Comparison of ENCODE assay signal across 19 cellular contexts in the genomic region with DNA sequence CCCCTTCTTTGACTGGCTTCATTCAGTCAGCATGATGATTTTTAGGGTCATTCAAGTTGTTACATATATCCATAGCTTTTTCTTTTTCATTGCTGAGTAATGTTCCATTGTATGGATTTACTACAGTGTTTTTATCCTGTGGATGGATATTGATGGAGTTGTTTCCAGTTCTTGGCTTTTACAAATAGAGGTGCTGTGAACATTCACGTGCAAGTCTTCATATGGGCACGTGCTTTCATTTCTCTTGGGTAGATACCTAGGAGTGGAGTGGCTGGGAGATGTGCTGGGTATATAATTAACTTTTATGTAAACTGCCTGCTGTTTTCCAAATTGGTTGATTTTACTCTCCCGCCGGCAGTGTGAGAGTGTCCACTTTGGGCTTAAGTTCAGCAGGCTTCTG. TPM values are rescaled to one million over a fixed set of nuclear protein-coding genes. Genes with fewer than 3 reads are reported as not detected.
DNase-seq lines count a peak whose midpoint lies in the region; ATAC-seq and TF ChIP-seq lines count a peak whose summit lies in the region.
"Had no signal": no experiment of that assay in that cellular context is flagged by ENCODE, and none has a peak within 500 bp of the region (broad histone marks: within the 10 kb centered on the region; RNA-seq: fewer than 3 reads in every experiment).

No MANE protein-coding gene starts in this region.

- WGBS in mesenchymal stem cell: 68% methylated on average over 4 of the region's 4 CpGs
- 47 to 50% methylated on average over 2 to 4 of the region's 4 CpGs for WGBS in transverse colon (ENCODE audit: low coverage in 1 of 2), 2 donors
- 88 to 90% methylated on average over 4 of the region's 4 CpGs for WGBS in testis, 2 donors

- no peaks in the 10 kb centered on the region for H3K27me3 ChIP-seq in duodenal mucosa (ENCODE audit: control insufficient read depth in 1 of 2, insufficient read depth in 2 of 2, low read length in 2 of 2)
- H3K27me3 ChIP-seq in mesenchymal stem cell (ENCODE audit: control insufficient read depth in 1 of 2, insufficient read depth in 1 of 2, low read length in 2 of 2): no peaks in the 10 kb centered on the region
- H3K27me3 ChIP-seq in transverse colon: no peaks in the 10 kb centered on the region
- no peaks in the 10 kb centered on the region for H3K27me3 ChIP-seq in testis
- H3K27me3 ChIP-seq: BLaER1 had no signal

- H3K9me3 ChIP-seq in duodenal mucosa (ENCODE audit: control insufficient read depth in 1 of 2, low read length in 2 of 2): no peaks in the 10 kb centered on the region
- H3K9me3 ChIP-seq in mesenchymal stem cell (ENCODE audit: control insufficient read depth, low read length): no peaks in the 10 kb centered on the region
- no peaks in the 10 kb centered on the region for H3K9me3 ChIP-seq in transverse colon
- H3K9me3 ChIP-seq in testis: no peaks in the 10 kb centered on the region

- no peak overlapping the region for H2BK12ac ChIP-seq in mesenchymal stem cell (ENCODE audit: low read length in 2 of 2)

- ATAC-seq in HG03520 (IDR thresholded peaks at IDR 0.05; ENCODE audit: unreplicated experiment): no peak
- ATAC-seq: CD8-positive, alpha-beta T cell had no signal

- H2BK5ac ChIP-seq in mesenchymal stem cell (ENCODE audit: low read depth, low read length, poor library complexity, severe bottlenecking): no peak overlapping the region

- no peak overlapping the region for H4K8ac ChIP-seq in mesenchymal stem cell (ENCODE audit: low read length)

- no peak overlapping the region for H3K23ac ChIP-seq in mesenchymal stem cell (ENCODE audit: low read length in 2 of 2)

- peaks cover 34% of the 10 kb centered on the region for H3K79me1 ChIP-seq in mesenchymal stem cell (replicated peaks; ENCODE audit: low read length, poor library complexity, severe bottlenecking)

- no peak overlapping the region for H2AFZ ChIP-seq in mesenchymal stem cell (ENCODE audit: low read depth, low read length)

- H3K14ac ChIP-seq in mesenchymal stem cell (ENCODE audit: low read length in 2 of 2): no peak overlapping the region

- H3K4me1 ChIP-seq in duodenal mucosa (ENCODE audit: control insufficient read depth in 1 of 2, insufficient read depth in 2 of 2, low read length in 2 of 2): peaks cover 59 to 65% of the 10 kb centered on the region in 2 donors
- H3K4me1 ChIP-seq in mesenchymal stem cell (ENCODE audit: control insufficient read depth, insufficient read depth, low read depth, low read length): peaks cover 43% of the 10 kb centered on the region
- peaks cover 44 to 84% (median 62%) of the 10 kb centered on the region in 4 donors for H3K4me1 ChIP-seq in transverse colon
- H3K4me1 ChIP-seq in testis: peaks cover 1% of the 10 kb centered on the region

- TF ChIP-seq EP300 in transverse colon (IDR thresholded peaks at IDR 0.05; ENCODE audit: low read depth): no peak

- H2BK15ac ChIP-seq in mesenchymal stem cell (ENCODE audit: low read depth, poor library complexity, severe bottlenecking): no peak overlapping the region

- DNase-seq in NCI-H1417 (lab: John Stamatoyannopoulos, UW): peak in 2 of 3 experiments; percentile 12 to 59
- no peak for DNase-seq in NCI-H1417 treated with DMSO at 0.1 percent for 48 hours (lab: John Stamatoyannopoulos, UW)
- no peak for DNase-seq in mesenchymal stem cell
- peak; percentile 59 for DNase-seq in transverse colon
- DNase-seq in testis: no peak
- no peak for DNase-seq in KBM-7
- DNase-seq: CD8-positive, alpha-beta T cell; DND-41; HCEC 1CT; Karpas-422; MM.1S; NCI-H1092 treated with DMSO at 0.1 percent for 48 hours; NCI-H1694 treated with DMSO at 0.1 percent for 48 hours; NCI-H748 treated with DMSO at 0.1 percent for 48 hours; SHP77 had no signal

- peak overlapping the region; percentile 31 for H2AK5ac ChIP-seq in mesenchymal stem cell (ENCODE audit: low read length, severe bottlenecking)

- intact Hi-C loops in transverse colon (cut with DNase I; ENCODE audit: low total_unique reads) (loop anchor here (1.0 kb wide), 1 partner anchor 90 kb away; no protein-coding TSS in a partner anchor), testis (cut with DNase I; ENCODE audit: low total_unique reads) (no loop called here)

- H4K91ac ChIP-seq in mesenchymal stem cell (ENCODE audit: low read length): no peak overlapping the region

- in situ Hi-C loops in transverse colon (cut with MboI; ENCODE audit: low pct_ligation_motif_present in 1 of 4, low pct_unique_long_range_greater_than_20kb in 1 of 4, low sequenced_read_pairs in 3 of 4) (no loop called here), KBM-7 (cut with MboI; ENCODE audit: low pct_unique_long_range_greater_than_20kb, low sequenced_read_pairs) (no loop called here)

- no peak overlapping the region for H3K4me2 ChIP-seq in mesenchymal stem cell (ENCODE audit: low read length, poor library complexity, severe bottlenecking)
- H3K4me2 ChIP-seq: BLaER1 had no signal

- H3K36me3 ChIP-seq in duodenal mucosa (ENCODE audit: control insufficient read depth in 1 of 2, insufficient read depth in 2 of 2, low read length in 2 of 2) (no peaks in the 10 kb centered on the region), mesenchymal stem cell (ENCODE audit: control insufficient read depth in 1 of 2, insufficient read depth in 2 of 2, low read depth in 1 of 2, low read length in 2 of 2) (peaks cover 0 to 3% of the 10 kb centered on the region in 2 experiments), transverse colon (no peaks in the 10 kb centered on the region), testis (ENCODE audit: low read depth, missing control alignments) (no peaks in the 10 kb centered on the region)

- H3K4me3 ChIP-seq in duodenal mucosa (ENCODE audit: low read depth in 1 of 2, low read length in 2 of 2) (no peak overlapping the region), mesenchymal stem cell (ENCODE audit: insufficient read depth in 1 of 2, low read depth in 1 of 2, low read length in 2 of 2) (no peak overlapping the region), transverse colon (no peak overlapping the region), testis (no peak overlapping the region)
- H3K4me3 ChIP-seq: BLaER1 had no signal

- no peak overlapping the region for H3K4ac ChIP-seq in mesenchymal stem cell (ENCODE audit: low read depth in 1 of 2, low read length in 2 of 2)

- no peak overlapping the region for H2BK120ac ChIP-seq in mesenchymal stem cell (ENCODE audit: low read depth, low read length)

- H3K9ac ChIP-seq in duodenal mucosa (ENCODE audit: low read depth in 1 of 2, low read length in 2 of 2): peak overlapping the region in 1 of 2 donors; percentile 3
- H3K9ac ChIP-seq in mesenchymal stem cell (ENCODE audit: low read length): no peak overlapping the region
- H3K9ac ChIP-seq: BLaER1 had no signal

- no peak overlapping the region for H3K18ac ChIP-seq in mesenchymal stem cell (ENCODE audit: low read depth in 1 of 2, low read length in 2 of 2)

- no peak for TF ChIP-seq POLR2A in transverse colon (IDR thresholded peaks at IDR 0.05)
- TF ChIP-seq POLR2A in testis (IDR thresholded peaks at IDR 0.05): no peak

- H3K27ac ChIP-seq in duodenal mucosa (ENCODE audit: low read depth, low read length): peak overlapping the region; percentile 47
- peak overlapping the region; percentile 40 for H3K27ac ChIP-seq in mesenchymal stem cell (ENCODE audit: low read length, poor library complexity, severe bottlenecking)
- H3K27ac ChIP-seq in transverse colon: peak overlapping the region; percentile 82 to 92 (median 88)
- no peak overlapping the region for H3K27ac ChIP-seq in testis
- H3K27ac ChIP-seq: 22Rv1, BLaER1 had no signal

- TF ChIP-seq CTCF in transverse colon (IDR thresholded peaks at IDR 0.05): no peak
- TF ChIP-seq CTCF in testis (IDR thresholded peaks at IDR 0.05): no peak

RNA-seq across cellular contexts. Expression of gene AGAP1, which starts 16.5 kb away (rescaled TPM):
- 19.4 TPM for polyA plus RNA-seq in mesenchymal stem cell (2013, experiment 1 of 2)
- 19.3 TPM for polyA plus RNA-seq in mesenchymal stem cell (2013, experiment 2 of 2)
- total RNA-seq in transverse colon: 10 to 100 TPM; 56.1 to 96.9 (median 71.2) TPM
- 10 to 100 TPM; 40.7 to 45.5 TPM for total RNA-seq in testis
- 21.4 TPM for polyA plus RNA-seq in testis (ENCODE audit: insufficient read depth, low read depth, low replicate concordance)

Comparison
In these comparisons a context has a peak if more than half of its experiments do, and no peak if none do; other contexts are left out.
1. DNase-seq: peak in NCI-H1417 (2 of 3) and transverse colon (single experiment); none in NCI-H1417 treated with DMSO at 0.1 percent for 48 hours (single experiment), mesenchymal stem cell (single experiment), testis (single experiment) and KBM-7 (single experiment).
2. H3K27ac ChIP-seq: peak in duodenal mucosa (single experiment), mesenchymal stem cell (single experiment) and transverse colon (4 of 4); none in testis (0 of 2).